ENCODE assay signal across 15 cellular contexts in genomic region chr4:126526335-126526734, GRCh38.
DNase-seq lines count a peak whose midpoint lies in the region; ATAC-seq and TF ChIP-seq lines count a peak whose summit lies in the region.
"Had no signal": no experiment of that assay in that cellular context is flagged by ENCODE, and none has a peak within 500 bp of the region (broad histone marks: within the 10 kb centered on the region; RNA-seq: fewer than 3 reads in every experiment).

No MANE protein-coding gene starts in this region.

- peak; percentile 62 for DNase-seq in MM.1S
- DNase-seq in fibroblast of gingiva (ENCODE audit: low read depth) = peak; percentile 12
- DNase-seq in stromal cell of bone marrow (ENCODE audit: low read depth) = peak; percentile 6
- no peak for DNase-seq in activated CD8-positive, alpha-beta memory T cell treated with anti-CD3 and anti-CD28 coated beads for 24 hours
- no peak for DNase-seq in NCI-H524 (lab: John Stamatoyannopoulos, UW)
- no peak for DNase-seq in Kasumi-1 (lab: John Stamatoyannopoulos, UW)
- DNase-seq: ACHN; C1 segment of cervical spinal cord; Calu3; CD4-positive, alpha-beta T cell; DMS 273 treated with DMSO at 0.1 percent for 48 hours; HCEC 1CT; HFFc6 had no signal

- no peaks in the 10 kb centered on the region for H3K9me2 ChIP-seq in MM.1S (replicated peaks; ENCODE audit: insufficient read depth, low read length)

- H3K27ac ChIP-seq in MM.1S (ENCODE audit: low read length) = peak overlapping the region; percentile 51; the same call in 1 of the 2 replicates

- H3K4me3 ChIP-seq in MM.1S (ENCODE audit: low read length) = no peak overlapping the region
- H3K4me3 ChIP-seq: GM12878 had no signal

- H3K4me1 ChIP-seq in MM.1S (ENCODE audit: low read length) = peaks cover 24% of the 10 kb centered on the region

- no peaks in the 10 kb centered on the region for H3K9me3 ChIP-seq in MM.1S (replicated peaks; ENCODE audit: insufficient read depth, low read length)

- no peaks in the 10 kb centered on the region for H4K20me1 ChIP-seq in MM.1S (ENCODE audit: insufficient read depth, low read length)

- peaks cover 14% of the 10 kb centered on the region for H3F3A ChIP-seq in MM.1S (ENCODE audit: insufficient read depth, low read length)

- no peak overlapping the region for H2AFZ ChIP-seq in MM.1S (ENCODE audit: low read length)

- H3K27me3 ChIP-seq in MM.1S (replicated peaks; ENCODE audit: insufficient read depth, low read length) = no peaks in the 10 kb centered on the region

- TF ChIP-seq CTCF in MM.1S (IDR thresholded peaks at IDR 0.05; ENCODE audit: low read length) = no peak

- ATAC-seq in GM21717 (IDR thresholded peaks at IDR 0.05; ENCODE audit: unreplicated experiment) = peak; percentile 62
- ATAC-seq: GM12878 had no signal

- H3K36me3 ChIP-seq in MM.1S (replicated peaks; ENCODE audit: insufficient read depth, low read length) = no peaks in the 10 kb centered on the region

- H3K79me2 ChIP-seq in MM.1S (ENCODE audit: low read length) = no peaks in the 10 kb centered on the region

- H3K4me2 ChIP-seq in MM.1S (ENCODE audit: low read depth, low read length) = peak overlapping the region; percentile 28; the same call in 1 of the 2 replicates

- no peak overlapping the region; the same call in 1 of the 2 replicates for H3K9ac ChIP-seq in MM.1S (ENCODE audit: low read length)

Comparison
In these comparisons a context has a peak if more than half of its experiments do, and no peak if none do; other contexts are left out.
1. DNase-seq: peak in MM.1S (single experiment), fibroblast of gingiva (single experiment) and stromal cell of bone marrow (single experiment); none in activated CD8-positive, alpha-beta memory T cell treated with anti-CD3 and anti-CD28 coated beads for 24 hours (single experiment), NCI-H524 (0 of 2) and Kasumi-1 (0 of 2).